ENCODE assay signal across 23 cellular contexts in the genomic region with DNA sequence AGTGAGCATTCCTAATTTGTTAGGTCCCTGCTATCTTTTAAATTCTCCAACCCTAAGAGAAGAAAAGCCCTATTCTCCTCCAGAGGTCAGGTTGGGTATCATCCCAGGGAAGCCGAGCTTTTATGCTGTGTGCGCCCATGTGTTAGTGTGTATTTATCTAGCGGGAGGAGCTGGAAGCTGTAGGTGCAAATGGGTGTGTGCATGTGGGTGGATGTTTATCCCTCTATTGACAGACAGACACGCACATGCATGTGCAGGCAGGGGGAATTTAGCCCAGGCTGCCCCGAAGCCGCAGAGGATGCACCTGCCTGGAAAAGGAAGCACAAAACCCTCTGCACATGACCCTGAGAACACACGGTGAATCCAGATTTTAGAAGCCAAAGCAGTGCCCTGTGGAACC.
"Had no signal": no experiment of that assay in that cellular context is flagged by ENCODE, and none has a peak within 500 bp of the region (broad histone marks: within the 10 kb centered on the region; RNA-seq: fewer than 3 reads in every experiment).

No MANE protein-coding gene starts in this region.

- H3K36me3 ChIP-seq: left ventricle myocardium inferior, prostate gland, right atrium auricular region, tibial nerve had no signal

- H3K27me3 ChIP-seq: right atrium auricular region, tibial nerve had no signal

- H3K27ac Mint-ChIP-seq: activated CD4-positive, alpha-beta memory T cell treated with anti-CD3 and anti-CD28 coated beads, Interleukin-2, amount 10 ng/mL, durations not matched to agents 7 days and 5 days; activated T-helper 2 cell treated with anti-CD3 and anti-CD28 coated beads, Interferon-gamma antibody, Interleukin-2, Interleukin-4, amounts not matched to agents 10 μg/mL and 5 μg/mL and 100 μg/mL, durations not matched to agents 14 hours and 24 hours and 36 hours; endodermal cell; nephron; stimulated activated naive CD8-positive, alpha-beta T cell treated with anti-CD3 and anti-CD28 coated beads, Interleukin-15, Interleukin-2, amounts not matched to agents 100 ng/mL and 50 ng/mL, for 24 hours had no signal

- H3K4me1 ChIP-seq: left ventricle myocardium inferior, prostate gland, right atrium auricular region, tibial nerve had no signal

- H3K4me3 Mint-ChIP-seq: activated CD4-positive, alpha-beta memory T cell treated with anti-CD3 and anti-CD28 coated beads, Interleukin-2, amount 10 ng/mL, durations not matched to agents 7 days and 5 days; brain; endodermal cell; nephron; stimulated activated naive CD8-positive, alpha-beta T cell treated with anti-CD3 and anti-CD28 coated beads, Interleukin-15, Interleukin-2, amounts not matched to agents 100 ng/mL and 50 ng/mL, for 24 hours had no signal

- DNase-seq: activated CD4-positive, alpha-beta memory T cell treated with anti-CD3 and anti-CD28 coated beads, Interleukin-2, amount 10 ng/mL, durations not matched to agents 7 days and 5 days; activated CD4-positive, alpha-beta T cell treated with anti-CD3 and anti-CD28 coated beads for 48 hours; activated CD4-positive, CD25-positive, alpha-beta regulatory T cell; activated naive CD4-positive, alpha-beta T cell treated with Interleukin-2 at 50 U/mL for 16 hours; activated T-cell treated with anti-CD3 and anti-CD28 coated beads, Interleukin-2, amount 50 U/mL, for 1 hour; anterior cingulate cortex; central memory CD4-positive, alpha-beta T cell; endodermal cell; foreskin melanocyte; left ventricle myocardium inferior; mammary epithelial cell; midbrain; stimulated activated CD4-positive, alpha-beta T cell treated with anti-CD3 and anti-CD28 coated beads, Interleukin-2, amount 100 ng/mL, for 48 hours; T1000 had no signal

- FAIRE-seq: colon, urothelium cell line had no signal

- H3K9me3 ChIP-seq: left ventricle myocardium inferior, prostate gland, right atrium auricular region had no signal

- H3K27me3 Mint-ChIP-seq: activated CD4-positive, alpha-beta memory T cell treated with anti-CD3 and anti-CD28 coated beads, Interleukin-2, amount 10 ng/mL, durations not matched to agents 7 days and 5 days; stimulated activated naive CD8-positive, alpha-beta T cell treated with anti-CD3 and anti-CD28 coated beads, Interleukin-15, Interleukin-2, amounts not matched to agents 100 ng/mL and 50 ng/mL, for 24 hours had no signal

- H3K27ac ChIP-seq: left ventricle myocardium inferior, prostate gland, right atrium auricular region, tibial nerve had no signal

- H3K4me3 ChIP-seq: left ventricle myocardium inferior, prostate gland, right atrium auricular region, tibial nerve had no signal

- H3K4me1 Mint-ChIP-seq: activated CD4-positive, alpha-beta memory T cell treated with anti-CD3 and anti-CD28 coated beads, Interleukin-2, amount 10 ng/mL, durations not matched to agents 7 days and 5 days; endodermal cell had no signal

- H3K36me3 Mint-ChIP-seq: brain had no signal

- H3K9me3 Mint-ChIP-seq: activated CD4-positive, alpha-beta memory T cell treated with anti-CD3 and anti-CD28 coated beads, Interleukin-2, amount 10 ng/mL, durations not matched to agents 7 days and 5 days; activated T-helper 2 cell treated with anti-CD3 and anti-CD28 coated beads, Interferon-gamma antibody, Interleukin-2, Interleukin-4, amounts not matched to agents 10 μg/mL and 5 μg/mL and 100 μg/mL, durations not matched to agents 14 hours and 24 hours and 36 hours; endodermal cell; nephron; stimulated activated naive CD8-positive, alpha-beta T cell treated with anti-CD3 and anti-CD28 coated beads, Interleukin-15, Interleukin-2, amounts not matched to agents 100 ng/mL and 50 ng/mL, for 24 hours had no signal
